ENCODE assay signal across 8 cellular contexts in genomic region chr21:33212159-33212851, GRCh38. TPM values are rescaled to one million over a fixed set of nuclear protein-coding genes. Genes with fewer than 3 reads are reported as not detected.
A peak's percentile ranks its signal among the peaks of the same experiment; 100 is the strongest.
DNase-seq lines count a peak whose midpoint lies in the region; ATAC-seq and TF ChIP-seq lines count a peak whose summit lies in the region.

No MANE protein-coding gene starts in this region.

- 0 out of 3 replicates have a peak overlapping the region, but pooled peaks have one; percentile 3 for H2BK15ac ChIP-seq in IMR-90 (ENCODE audit: low read depth, low read length)

- H3K36me3 Mint-ChIP-seq in activated naive CD8-positive, alpha-beta T cell treated with anti-CD3 and anti-CD28 coated beads, Interleukin-2, amount 50 U/mL, for 24 hours (ENCODE audit: low read depth) = peaks cover 1% of the 10 kb centered on the region

- dilution Hi-C loops in IMR-90 (cut with HindIII; ENCODE audit: low sequenced_read_pairs, unreplicated experiment) = no loop called here

- H3K14ac ChIP-seq in IMR-90 (replicated peaks; ENCODE audit: low read depth, low read length) = peak overlapping the region; percentile 34

- H3K4me3 ChIP-seq in IMR-90 (ENCODE audit: insufficient read depth, low read depth, low read length) (no peak overlapping the region; the same call in 1 of the 2 replicates), uterus (no peak overlapping the region)

- no peak overlapping the region for H2AK5ac ChIP-seq in IMR-90 (ENCODE audit: low read depth, low read length)

- CTCF ChIA-PET in IMR-90 (lab: Yijun Ruan, JAX) = no interaction called here

- no peaks in the 10 kb centered on the region for H3K27me3 Mint-ChIP-seq in activated naive CD8-positive, alpha-beta T cell treated with anti-CD3 and anti-CD28 coated beads, Interleukin-2, amount 50 U/mL, for 24 hours

- peak overlapping the region; percentile 38; the same call in 1 of the 2 replicates for H2BK20ac ChIP-seq in IMR-90 (ENCODE audit: low read depth, low read length)

- H3K9ac ChIP-seq in IMR-90 (ENCODE audit: low read depth, low read length) = peak overlapping the region; percentile 28; the same call in 1 of the 2 replicates

- peaks cover 77% of the 10 kb centered on the region for H3K4me1 Mint-ChIP-seq in activated naive CD8-positive, alpha-beta T cell treated with anti-CD3 and anti-CD28 coated beads, Interleukin-2, amount 50 U/mL, for 24 hours

- peak overlapping the region; percentile 34 for H3K4ac ChIP-seq in IMR-90 (ENCODE audit: low read depth, low read length)

- peak overlapping the region; percentile 58; the same call in 1 of the 2 replicates for H3K27ac ChIP-seq in IMR-90 (ENCODE audit: insufficient read depth, low read length)
- H3K27ac ChIP-seq in uterus = peak overlapping the region in 1 of 2 donors; percentile 2

- H3K27me3 ChIP-seq in IMR-90 (ENCODE audit: control insufficient read depth, insufficient read depth, low read length) = peaks cover 6% of the 10 kb centered on the region
- no peaks in the 10 kb centered on the region for H3K27me3 ChIP-seq in uterus

- intact Hi-C loops in IMR-90 (cut with micrococcal nuclease) = no loop called here
- intact Hi-C loops in uterus (cut with DNase I; ENCODE audit: low total_unique reads) = no loop called here

- WGBS in IMR-90 (ENCODE audit: extremely low coverage in 2 of 2, insufficient read length in 1 of 2), 2 experiments = 14% methylated on average over 7 of the region's 8 CpGs; no CpG with 5 or more reads in 1 of the 2 experiments

- H3K9me1 ChIP-seq in IMR-90 (ENCODE audit: insufficient read depth, low read length) = peaks cover 3% of the 10 kb centered on the region; the same call in 1 of the 2 replicates

- peak overlapping the region; percentile 66 for H2BK5ac ChIP-seq in IMR-90 (ENCODE audit: low read depth, low read length, poor library complexity, severe bottlenecking)

- TF ChIP-seq RAD21 in IMR-90 (IDR thresholded peaks at IDR 0.05; ENCODE audit: low read length) = no peak

- in situ Hi-C loops in IMR-90 (cut with MboI; ENCODE audit: low sequenced_read_pairs) = no loop called here

- TF ChIP-seq POLR2A in IMR-90 (IDR thresholded peaks at IDR 0.05; ENCODE audit: low read depth, low read length) = no peak
- TF ChIP-seq POLR2A in uterus (IDR thresholded peaks at IDR 0.05) = no peak

- H3K23ac ChIP-seq in IMR-90 (ENCODE audit: low read depth, low read length) = peak overlapping the region; percentile 29; the same call in 1 of the 2 replicates

- H3K4me3 Mint-ChIP-seq in activated naive CD8-positive, alpha-beta T cell treated with anti-CD3 and anti-CD28 coated beads, Interleukin-2, amount 50 U/mL, for 24 hours = peak overlapping the region; percentile 51

- TF ChIP-seq CTCF in IMR-90 (conservative IDR thresholded peaks at IDR 0.05; ENCODE audit: low read depth, low read length) (no peak), uterus (IDR thresholded peaks at IDR 0.05) (no peak)

- H3K27ac Mint-ChIP-seq in activated naive CD8-positive, alpha-beta T cell treated with anti-CD3 and anti-CD28 coated beads, Interleukin-2, amount 50 U/mL, for 24 hours = peak overlapping the region; percentile 71

- H4K8ac ChIP-seq in IMR-90 (ENCODE audit: low read depth in 2 of 2, low read length in 2 of 2) = peak overlapping the region in 1 of 2 experiments; percentile 83; a peak in 2 of 4 replicates

- peak overlapping the region; percentile 69 for H3K4me2 ChIP-seq in IMR-90 (ENCODE audit: low read depth, low read length)

- H4K91ac ChIP-seq in IMR-90 (ENCODE audit: insufficient read depth, low read depth, low read length) = 0 out of 2 replicates have a peak overlapping the region, but pooled peaks have one; percentile 47

- BruUV-seq in IMR-90 (replicated peaks; lab: Mats Ljungman, UMichigan) = no TSS peak

- POLR2A ChIA-PET in IMR-90 (lab: Charles Lee; ENCODE audit: unreplicated experiment) = no interaction called here

- peak overlapping the region; percentile 40; the same call in 1 of the 2 replicates for H3K18ac ChIP-seq in IMR-90 (ENCODE audit: low read depth, low read length)

- ATAC-seq in IMR-90 (ENCODE audit: low read depth) = peak; percentile 95
- peak; percentile 17 for ATAC-seq in activated naive CD8-positive, alpha-beta T cell treated with anti-CD3 and anti-CD28 coated beads, Interleukin-2, amount 50 U/mL, for 24 hours

- no peaks in the 10 kb centered on the region for H3K79me1 ChIP-seq in IMR-90 (ENCODE audit: low read depth in 1 of 2, low read length in 2 of 2)

- H4K5ac ChIP-seq in IMR-90 (ENCODE audit: low read depth, low read length) = peak overlapping the region; percentile 51

- H3K9me3 ChIP-seq in IMR-90 (ENCODE audit: control insufficient read depth, insufficient read depth, low read length) = no peaks in the 10 kb centered on the region; the same call in 1 of the 2 replicates
- no peaks in the 10 kb centered on the region for H3K9me3 ChIP-seq in uterus

- no peaks in the 10 kb centered on the region for H4K20me1 ChIP-seq in IMR-90 (ENCODE audit: insufficient read depth, low read length)

- H2AFZ ChIP-seq in IMR-90 (replicated peaks; ENCODE audit: low read length, poor library complexity) = peak overlapping the region; percentile 81

- peak overlapping the region; percentile 14 for H2BK120ac ChIP-seq in IMR-90 (ENCODE audit: low read depth, low read length)

- H3K4me1 ChIP-seq in IMR-90 (ENCODE audit: control insufficient read depth, insufficient read depth, low read length) (peaks cover 9% of the 10 kb centered on the region), uterus (no peaks in the 10 kb centered on the region)

- DNase-seq in AG08395 (ENCODE audit: low spot score) (peak; percentile 10), IMR-90 (peak; percentile 83), left kidney (ENCODE audit: low read depth, low spot score) (peak; percentile 56), HK-2 (ENCODE audit: unreplicated experiment) (no peak), uterus (no peak), cerebellar cortex (ENCODE audit: low spot score) (no peak), NCI-H1417 (lab: John Stamatoyannopoulos, UW) (no peak)
- no peak for DNase-seq in activated naive CD8-positive, alpha-beta T cell treated with anti-CD3 and anti-CD28 coated beads, Interleukin-2, amount 50 U/mL, for 24 hours

- no peak overlapping the region for H2AK9ac ChIP-seq in IMR-90 (replicated peaks; ENCODE audit: low read depth, low read length, poor library complexity)

- H3K36me3 ChIP-seq in IMR-90 (ENCODE audit: control insufficient read depth, insufficient read depth, low read length) (no peaks in the 10 kb centered on the region), uterus (no peaks in the 10 kb centered on the region)

- H3K9me3 Mint-ChIP-seq in activated naive CD8-positive, alpha-beta T cell treated with anti-CD3 and anti-CD28 coated beads, Interleukin-2, amount 50 U/mL, for 24 hours = peaks cover 14% of the 10 kb centered on the region

- no peak overlapping the region for H3K56ac ChIP-seq in IMR-90 (ENCODE audit: extremely low read depth, insufficient read depth, low read length)

TF ChIP-seq in IMR-90, 13 proteins besides CTCF, POLR2A, EP300 and RAD21:
- TF ChIP-seq USF2 (IDR thresholded peaks at IDR 0.05; ENCODE audit: low read depth, low read length) (no peak), MAFK (IDR thresholded peaks at IDR 0.05; ENCODE audit: low read depth, low read length) (no peak), MAZ (IDR thresholded peaks at IDR 0.05; ENCODE audit: borderline replicate concordance, low read depth, low read length) (no peak), NFE2L2 (IDR thresholded peaks at IDR 0.05; ENCODE audit: low read depth, low read length) (no peak), BHLHE40 (IDR thresholded peaks at IDR 0.05; ENCODE audit: low read depth, low read length) (no peak), CHD1 (IDR thresholded peaks at IDR 0.05; ENCODE audit: low read depth, low read length) (no peak), FOS (IDR thresholded peaks at IDR 0.05; ENCODE audit: low read depth, low read length) (no peak; the same call in 1 of the 2 replicates), RCOR1 (IDR thresholded peaks at IDR 0.05; ENCODE audit: insufficient replicate concordance, low read length) (no peak), SMC3 (IDR thresholded peaks at IDR 0.05; ENCODE audit: low read depth, low read length) (no peak), ELK1 (IDR thresholded peaks at IDR 0.05; ENCODE audit: borderline replicate concordance, low read depth, low read length) (no peak), MXI1 (IDR thresholded peaks at IDR 0.05; ENCODE audit: borderline replicate concordance, low read depth, low read length) (no peak), CEBPB (IDR thresholded peaks at IDR 0.05; ENCODE audit: low read depth, low read length) (no peak), RFX5 (IDR thresholded peaks at IDR 0.05; ENCODE audit: low read depth, low read length) (no peak)

RNA-seq across cellular contexts. Expression of gene IFNAR2, which starts 17.4 kb away (rescaled TPM):
- total RNA-seq in IMR-90 (2012; rRNA removed) = 6.3 and 7.2 TPM in 2 replicates
- 10.9 and 13.9 TPM in 2 replicates for polyA plus RNA-seq in IMR-90 (2012; rRNA removed)
- polyA plus RNA-seq in IMR-90 (2012; cell fraction: cytosol; rRNA removed) = 4.7 and 5.3 TPM in 2 replicates
- polyA plus RNA-seq in IMR-90 (2012; cell fraction: nucleus; rRNA removed; ENCODE audit: low replicate concordance) = 3.4 and 12.2 TPM in 2 replicates
- total RNA-seq in uterus = 10 to 100 TPM in 3 of 4 donors, 1 to 10 TPM in 1; 2.4 to 38.4 (median 24.4) TPM

RNA-seq across cellular contexts. Expression of gene IL10RB, which starts 53.9 kb away (rescaled TPM):
- total RNA-seq in IMR-90 (2012; rRNA removed) = 40.8 and 45.2 TPM in 2 replicates
- 19.0 and 20.1 TPM in 2 replicates for polyA plus RNA-seq in IMR-90 (2012; rRNA removed)
- 14.0 and 20.3 TPM in 2 replicates for polyA plus RNA-seq in IMR-90 (2012; cell fraction: cytosol; rRNA removed)
- 4.2 and 13.3 TPM in 2 replicates for polyA plus RNA-seq in IMR-90 (2012; cell fraction: nucleus; rRNA removed; ENCODE audit: low replicate concordance)
- 10 to 100 TPM; 17.9 to 45.5 (median 27.7) TPM for total RNA-seq in uterus

Comparison
In these comparisons a context has a peak if more than half of its experiments do, and no peak if none do; other contexts are left out.
1. DNase-seq: peak in AG08395 (single experiment), IMR-90 (single experiment) and left kidney (single experiment); none in activated naive CD8-positive, alpha-beta T cell treated with anti-CD3 and anti-CD28 coated beads, Interleukin-2, amount 50 U/mL, for 24 hours (single experiment), HK-2 (single experiment), uterus (0 of 2), cerebellar cortex (single experiment) and NCI-H1417 (0 of 3).